In genomic region chr17:75131278-75132017, GRCh38 we compare ENCODE assay signal across 1 cellular context.
TF ChIP-seq lines count a peak whose summit lies in the region.

TSS of gene NT5C (minus strand) at chr17:75131742. CDS start at chr17:75131707, 35 bp downstream.

TF ChIP-seq in H1, 55 proteins besides CTCF, POLR2A, EP300 and RAD21:
- peak; percentile 94 for TF ChIP-seq KDM4A (IDR thresholded peaks at IDR 0.05; ENCODE audit: low read depth, low read length, severe bottlenecking)
- peak; percentile 52 for TF ChIP-seq ASH2L (IDR thresholded peaks at IDR 0.05; ENCODE audit: low read length)
- no peak for TF ChIP-seq SUZ12 (IDR thresholded peaks at IDR 0.05; ENCODE audit: low read length)
- no peak for TF ChIP-seq SP4 (IDR thresholded peaks at IDR 0.05; ENCODE audit: low read length)
- TF ChIP-seq TAF1 (IDR thresholded peaks at IDR 0.05; ENCODE audit: low read depth, low read length) = peak; percentile 77
- TF ChIP-seq CHD2 (IDR thresholded peaks at IDR 0.05; ENCODE audit: low read length) = no peak
- no peak for TF ChIP-seq HDAC6 (IDR thresholded peaks at IDR 0.05; ENCODE audit: low read depth, low read length)
- TF ChIP-seq SIN3A (conservative IDR thresholded peaks at IDR 0.05 in 1 of 2, IDR thresholded peaks at IDR 0.05 in 1 of 2; ENCODE audit: low read depth in 1 of 2, low read length in 2 of 2) = peak; percentile 62 to 64; a peak in 2 of 4 replicates
- no peak for TF ChIP-seq RBBP5 (IDR thresholded peaks at IDR 0.05; ENCODE audit: borderline replicate concordance, low read depth, low read length)
- TF ChIP-seq TBP (IDR thresholded peaks at IDR 0.05; ENCODE audit: low read depth, low read length) = peak; percentile 51; the same call in 1 of the 2 replicates
- TF ChIP-seq USF2 (IDR thresholded peaks at IDR 0.05; ENCODE audit: low read length) = 0 out of 2 replicates have a peak, but pooled peaks have one; percentile 42
- peak; percentile 95 for TF ChIP-seq MAX (IDR thresholded peaks at IDR 0.05)
- TF ChIP-seq RNF2 (IDR thresholded peaks at IDR 0.05; ENCODE audit: borderline replicate concordance, low read depth, low read length, missing control alignments, poor library complexity, severe bottlenecking) = no peak
- peak; percentile 88 for TF ChIP-seq E2F6 (IDR thresholded peaks at IDR 0.05)
- TF ChIP-seq GABPA (IDR thresholded peaks at IDR 0.05; ENCODE audit: borderline replicate concordance, insufficient read depth, low read length) = peak; percentile 87
- TF ChIP-seq FOSL1 (IDR thresholded peaks at IDR 0.05; ENCODE audit: insufficient read depth, low read depth, low read length) = no peak
- TF ChIP-seq PHF8 (conservative IDR thresholded peaks at IDR 0.05; ENCODE audit: low read depth, low read length) = peak; percentile 92
- no peak for TF ChIP-seq SAP30 (IDR thresholded peaks at IDR 0.05; ENCODE audit: insufficient read depth, insufficient replicate concordance, low read length)
- no peak for TF ChIP-seq BRCA1 (IDR thresholded peaks at IDR 0.05; ENCODE audit: low read depth, low read length)
- TF ChIP-seq GTF2F1 (IDR thresholded peaks at IDR 0.05; ENCODE audit: borderline replicate concordance, low read depth, low read length) = no peak; the same call in 1 of the 2 replicates
- TF ChIP-seq EGR1 (IDR thresholded peaks at IDR 0.05; ENCODE audit: borderline replicate concordance, low read depth, low read length) = no peak
- TF ChIP-seq NRF1 (IDR thresholded peaks at IDR 0.05; ENCODE audit: low read depth, low read length) = peak; percentile 46
- TF ChIP-seq HDAC2 (IDR thresholded peaks at IDR 0.05; ENCODE audit: borderline replicate concordance in 1 of 2, low read depth in 2 of 2, low read length in 2 of 2) = no peak
- peak; percentile 66; the same call in 1 of the 2 replicates for TF ChIP-seq YY1 (IDR thresholded peaks at IDR 0.05; ENCODE audit: low read depth, low read length)
- TF ChIP-seq POLR2AphosphoS5 (IDR thresholded peaks at IDR 0.05; ENCODE audit: low read depth, low read length) = peak; percentile 77
- no peak for TF ChIP-seq CHD1 (IDR thresholded peaks at IDR 0.05; ENCODE audit: low read depth, low read length)
- no peak for TF ChIP-seq ZNF274 (IDR thresholded peaks at IDR 0.05; ENCODE audit: borderline replicate concordance, extremely low read depth, low read length)
- no peak for TF ChIP-seq SP2 (IDR thresholded peaks at IDR 0.05; ENCODE audit: low read length)
- no peak for TF ChIP-seq BACH1 (IDR thresholded peaks at IDR 0.05; ENCODE audit: low read length)
- TF ChIP-seq TEAD4 (IDR thresholded peaks at IDR 0.05; ENCODE audit: low read depth, low read length) = no peak
